ENCODE assay signal across 11 cellular contexts in the genomic region with DNA sequence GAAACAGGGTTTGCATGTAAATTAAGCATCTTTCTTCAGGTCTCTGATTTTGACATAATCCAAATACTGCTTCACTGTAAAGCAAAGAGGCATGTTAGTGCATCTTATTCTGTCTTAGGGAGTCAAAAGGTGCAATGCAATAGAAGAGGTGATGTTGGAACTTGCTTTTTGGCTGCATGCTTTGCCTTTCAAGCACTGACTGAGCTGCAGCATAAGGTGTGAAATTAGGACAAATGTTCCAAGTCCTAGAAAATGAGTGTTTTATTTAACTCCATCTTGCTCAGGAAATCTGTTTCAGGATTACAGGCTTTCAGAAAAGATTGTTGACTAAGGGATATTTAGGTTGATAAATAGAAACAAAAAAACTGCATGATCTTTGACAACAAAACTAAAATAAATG. TPM values are rescaled to one million over a fixed set of nuclear protein-coding genes. Genes with fewer than 3 reads are reported as not detected.
"Had no signal": no experiment of that assay in that cellular context is flagged by ENCODE, and none has a peak within 500 bp of the region (broad histone marks: within the 10 kb centered on the region; RNA-seq: fewer than 3 reads in every experiment).

No MANE protein-coding gene starts in this region.

- H3K27ac ChIP-seq: GM23248, HL-60 had no signal

- H3K36me3 ChIP-seq: HAP-1 had no signal

- H3K4me3 ChIP-seq: GM23248, HAP-1 had no signal

- ATAC-seq: HCT116, HepG2 had no signal

- H3K9ac ChIP-seq: GM23248 had no signal

- H3K9me3 Mint-ChIP-seq: HFFc6, IgD-negative memory B cell had no signal

- H3K27ac Mint-ChIP-seq: HFFc6, IgD-negative memory B cell had no signal

- DNase-seq: GM23248, GOT3, H7, HFFc6, KG1 had no signal

- H3K4me1 ChIP-seq: HAP-1 had no signal

- H3K9me3 ChIP-seq: HAP-1 had no signal

- H2AFZ ChIP-seq: GM23248 had no signal

- H3K4me3 Mint-ChIP-seq: HFFc6, IgD-negative memory B cell had no signal

RNA-seq across cellular contexts. Expression of a gene that starts 30.8 kb away (rescaled TPM):
- total RNA-seq: GM23248, H7, HepG2, HFFc6, HT1080 had no signal
